In genomic region chr2:118084483-118085089, GRCh38 we compare ENCODE assay signal across 1 cellular context.
TF ChIP-seq lines count a peak whose summit lies in the region.

No MANE protein-coding gene starts in this region.

TF ChIP-seq in HepG2, 621 proteins besides CTCF, POLR2A, EP300 and RAD21 (continued from another document and continues in another):
- no peak for TF ChIP-seq ZNF557 (CRISPR knock-in tag; IDR thresholded peaks at IDR 0.05)
- no peak for TF ChIP-seq TBL1XR1 (IDR thresholded peaks at IDR 0.05; ENCODE audit: borderline replicate concordance, low read length, partially characterized antibody)
- TF ChIP-seq TSC22D2 (CRISPR knock-in tag; IDR thresholded peaks at IDR 0.05; ENCODE audit: borderline replicate concordance): no peak
- TF ChIP-seq LRRFIP1 (CRISPR knock-in tag; conservative IDR thresholded peaks at IDR 0.05): no peak
- TF ChIP-seq ZNF205 (CRISPR knock-in tag; IDR thresholded peaks at IDR 0.05): no peak
- no peak for TF ChIP-seq BHLHE40 (IDR thresholded peaks at IDR 0.05; ENCODE audit: low read length)
- no peak for TF ChIP-seq THYN1 (CRISPR knock-in tag; IDR thresholded peaks at IDR 0.05; ENCODE audit: borderline replicate concordance, low read depth)
- 0 out of 2 replicates have a peak, but pooled peaks have one; percentile 49 for TF ChIP-seq RBFOX2 (IDR thresholded peaks at IDR 0.05; ENCODE audit: low read depth, low read length)
- no peak for TF ChIP-seq TCF7L2 (IDR thresholded peaks at IDR 0.05; ENCODE audit: low read depth, low read length)
- no peak for TF ChIP-seq ZNF275 (CRISPR knock-in tag; IDR thresholded peaks at IDR 0.05; ENCODE audit: borderline replicate concordance)
- TF ChIP-seq SIX1 (CRISPR knock-in tag; IDR thresholded peaks at IDR 0.05; ENCODE audit: borderline replicate concordance): no peak
- TF ChIP-seq ZFP37 (CRISPR knock-in tag; IDR thresholded peaks at IDR 0.05; ENCODE audit: borderline replicate concordance): no peak
- TF ChIP-seq, protein P1, sequence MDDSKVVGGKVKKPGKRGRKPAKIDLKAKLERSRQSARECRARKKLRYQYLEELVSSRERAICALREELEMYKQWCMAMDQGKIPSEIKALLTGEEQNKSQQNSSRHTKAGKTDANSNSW (CRISPR knock-in tag; IDR thresholded peaks at IDR 0.05; ENCODE audit: borderline replicate concordance): no peak
- no peak for TF ChIP-seq ATF1 (CRISPR knock-in tag; IDR thresholded peaks at IDR 0.05)
- no peak for TF ChIP-seq HIVEP1 (CRISPR knock-in tag; IDR thresholded peaks at IDR 0.05)
- no peak for TF ChIP-seq ZNF333 (CRISPR knock-in tag; IDR thresholded peaks at IDR 0.05; ENCODE audit: borderline replicate concordance)
- no peak for TF ChIP-seq MYNN (CRISPR knock-in tag; IDR thresholded peaks at IDR 0.05; ENCODE audit: low read depth)
- no peak for TF ChIP-seq ZNF784 (CRISPR knock-in tag; IDR thresholded peaks at IDR 0.05; ENCODE audit: borderline replicate concordance)
- TF ChIP-seq ZNF274 (CRISPR knock-in tag; IDR thresholded peaks at IDR 0.05): no peak
- no peak for TF ChIP-seq ZC3H4 (CRISPR knock-in tag; IDR thresholded peaks at IDR 0.05; ENCODE audit: borderline replicate concordance)
- TF ChIP-seq, protein P2, sequence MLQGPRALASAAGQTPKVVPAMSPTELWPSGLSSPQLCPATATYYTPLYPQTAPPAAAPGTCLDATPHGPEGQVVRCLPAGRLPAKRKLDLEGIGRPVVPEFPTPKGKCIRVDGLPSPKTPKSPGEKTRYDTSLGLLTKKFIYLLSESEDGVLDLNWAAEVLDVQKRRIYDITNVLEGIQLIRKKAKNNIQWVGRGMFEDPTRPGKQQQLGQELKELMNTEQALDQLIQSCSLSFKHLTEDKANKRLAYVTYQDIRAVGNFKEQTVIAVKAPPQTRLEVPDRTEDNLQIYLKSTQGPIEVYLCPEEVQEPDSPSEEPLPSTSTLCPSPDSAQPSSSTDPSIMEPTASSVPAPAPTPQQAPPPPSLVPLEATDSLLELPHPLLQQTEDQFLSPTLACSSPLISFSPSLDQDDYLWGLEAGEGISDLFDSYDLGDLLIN (CRISPR knock-in tag; IDR thresholded peaks at IDR 0.05; ENCODE audit: borderline replicate concordance): no peak
- no peak for TF ChIP-seq NR3C1 (CRISPR knock-in tag; IDR thresholded peaks at IDR 0.05)
- TF ChIP-seq TMF1 (CRISPR knock-in tag; IDR thresholded peaks at IDR 0.05; ENCODE audit: low read depth): no peak
- TF ChIP-seq TEAD3 (CRISPR knock-in tag; optimal IDR thresholded peaks at IDR 0.05; ENCODE audit: borderline replicate concordance): peak; percentile 54
- TF ChIP-seq TAF15 (IDR thresholded peaks at IDR 0.05; ENCODE audit: low read depth, low read length, poor library complexity, severe bottlenecking): no peak
- TF ChIP-seq ARNT (IDR thresholded peaks at IDR 0.05): no peak
- TF ChIP-seq, protein P3, sequence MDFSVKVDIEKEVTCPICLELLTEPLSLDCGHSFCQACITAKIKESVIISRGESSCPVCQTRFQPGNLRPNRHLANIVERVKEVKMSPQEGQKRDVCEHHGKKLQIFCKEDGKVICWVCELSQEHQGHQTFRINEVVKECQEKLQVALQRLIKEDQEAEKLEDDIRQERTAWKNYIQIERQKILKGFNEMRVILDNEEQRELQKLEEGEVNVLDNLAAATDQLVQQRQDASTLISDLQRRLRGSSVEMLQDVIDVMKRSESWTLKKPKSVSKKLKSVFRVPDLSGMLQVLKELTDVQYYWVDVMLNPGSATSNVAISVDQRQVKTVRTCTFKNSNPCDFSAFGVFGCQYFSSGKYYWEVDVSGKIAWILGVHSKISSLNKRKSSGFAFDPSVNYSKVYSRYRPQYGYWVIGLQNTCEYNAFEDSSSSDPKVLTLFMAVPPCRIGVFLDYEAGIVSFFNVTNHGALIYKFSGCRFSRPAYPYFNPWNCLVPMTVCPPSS (IDR thresholded peaks at IDR 0.05): no peak
- no peak for TF ChIP-seq CBX5 (CRISPR knock-in tag; IDR thresholded peaks at IDR 0.05; ENCODE audit: borderline replicate concordance)
- 0 out of 2 replicates have a peak, but pooled peaks have one; percentile 86 for TF ChIP-seq HMGA1 (CRISPR knock-in tag; conservative IDR thresholded peaks at IDR 0.05)
- no peak for TF ChIP-seq ZNF749 (CRISPR knock-in tag; IDR thresholded peaks at IDR 0.05; ENCODE audit: borderline replicate concordance)
- no peak; the same call in 1 of the 2 replicates for TF ChIP-seq MLX (CRISPR knock-in tag; IDR thresholded peaks at IDR 0.05)
- peak; percentile 36; the same call in 1 of the 3 replicates for TF ChIP-seq MXI1 (IDR thresholded peaks at IDR 0.05; ENCODE audit: borderline replicate concordance, low read depth, low read length)
- TF ChIP-seq ZBED4 (CRISPR knock-in tag; IDR thresholded peaks at IDR 0.05; ENCODE audit: borderline replicate concordance): no peak
- TF ChIP-seq NR1H2 (CRISPR knock-in tag; IDR thresholded peaks at IDR 0.05; ENCODE audit: borderline replicate concordance, low read depth): no peak
- TF ChIP-seq SRSF4 (IDR thresholded peaks at IDR 0.05; ENCODE audit: low read depth, low read length, poor library complexity, severe bottlenecking): no peak
- TF ChIP-seq ZNF713 (CRISPR knock-in tag; IDR thresholded peaks at IDR 0.05): no peak
- no peak for TF ChIP-seq SNAPC2 (CRISPR knock-in tag; IDR thresholded peaks at IDR 0.05)
- no peak for TF ChIP-seq ZNF7 (CRISPR knock-in tag; IDR thresholded peaks at IDR 0.05)
- no peak for TF ChIP-seq DMAP1 (CRISPR knock-in tag; IDR thresholded peaks at IDR 0.05)
- TF ChIP-seq, protein P4, sequence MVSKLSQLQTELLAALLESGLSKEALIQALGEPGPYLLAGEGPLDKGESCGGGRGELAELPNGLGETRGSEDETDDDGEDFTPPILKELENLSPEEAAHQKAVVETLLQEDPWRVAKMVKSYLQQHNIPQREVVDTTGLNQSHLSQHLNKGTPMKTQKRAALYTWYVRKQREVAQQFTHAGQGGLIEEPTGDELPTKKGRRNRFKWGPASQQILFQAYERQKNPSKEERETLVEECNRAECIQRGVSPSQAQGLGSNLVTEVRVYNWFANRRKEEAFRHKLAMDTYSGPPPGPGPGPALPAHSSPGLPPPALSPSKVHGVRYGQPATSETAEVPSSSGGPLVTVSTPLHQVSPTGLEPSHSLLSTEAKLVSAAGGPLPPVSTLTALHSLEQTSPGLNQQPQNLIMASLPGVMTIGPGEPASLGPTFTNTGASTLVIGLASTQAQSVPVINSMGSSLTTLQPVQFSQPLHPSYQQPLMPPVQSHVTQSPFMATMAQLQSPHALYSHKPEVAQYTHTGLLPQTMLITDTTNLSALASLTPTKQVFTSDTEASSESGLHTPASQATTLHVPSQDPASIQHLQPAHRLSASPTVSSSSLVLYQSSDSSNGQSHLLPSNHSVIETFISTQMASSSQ (IDR thresholded peaks at IDR 0.05; ENCODE audit: low read depth): no peak
- TF ChIP-seq, protein P4 (CRISPR knock-in tag; IDR thresholded peaks at IDR 0.05; ENCODE audit: borderline replicate concordance): no peak
